In genomic region chr16:24577167-24577566, GRCh38 we compare ENCODE assay signal across 19 cellular contexts.
"Had no signal": no experiment of that assay in that cellular context is flagged by ENCODE, and none has a peak within 500 bp of the region (broad histone marks: within the 10 kb centered on the region; RNA-seq: fewer than 3 reads in every experiment).

No MANE protein-coding gene starts in this region.

- H3K4me1 Mint-ChIP-seq: activated B cell treated with CpG ODN at 0.5 μM for 24 hours; activated naive CD4-positive, alpha-beta T cell treated with anti-CD3 and anti-CD28 coated beads, Interleukin-2, amount 50 U/mL, for 24 hours had no signal

- H3K27ac Mint-ChIP-seq: activated B cell treated with CpG ODN at 0.5 μM for 24 hours; activated CD8-positive, alpha-beta T cell treated with anti-CD3 and anti-CD28 coated beads for 36 hours; memory B cell; natural killer cell treated with Interleukin-12 subunit alpha and Interleukin-12 subunit beta and Interleukin-15 and Interleukin-18, amount 100 ng/mL, for 72 hours had no signal

- DNase-seq: activated B cell treated with CpG ODN at 0.5 μM for 24 hours; activated CD4-positive, alpha-beta T cell treated with anti-CD3 and anti-CD28 coated beads for 48 hours; activated CD8-positive, alpha-beta T cell treated with anti-CD3 and anti-CD28 coated beads for 36 hours; activated effector memory CD4-positive, alpha-beta T cell treated with anti-CD3 and anti-CD28 coated beads, Interleukin-2, amount 50 U/mL, for 16 hours; activated T-cell treated with anti-CD3 and anti-CD28 coated beads, Interleukin-2, amount 50 U/mL, for 48 hours; body of pancreas; cortex of kidney; effector memory CD4-positive, alpha-beta T cell; erythroblast; kidney; left ventricle myocardium inferior; retina; stimulated activated CD4-positive, alpha-beta T cell treated with anti-CD3 and anti-CD28 coated beads, Interleukin-15, amount 100 ng/mL, for 24 hours; stimulated activated CD4-positive, alpha-beta T cell treated with anti-CD3 and anti-CD28 coated beads, Interleukin-4, amount 100 ng/mL, for 24 hours; stimulated activated naive CD4-positive, alpha-beta T cell; substantia nigra had no signal

- H3K4me3 Mint-ChIP-seq: activated B cell treated with CpG ODN at 0.5 μM for 24 hours; activated CD8-positive, alpha-beta T cell treated with anti-CD3 and anti-CD28 coated beads for 36 hours; activated naive CD4-positive, alpha-beta T cell treated with anti-CD3 and anti-CD28 coated beads, Interleukin-2, amount 50 U/mL, for 24 hours; memory B cell; natural killer cell treated with Interleukin-12 subunit alpha and Interleukin-12 subunit beta and Interleukin-15 and Interleukin-18, amount 100 ng/mL, for 72 hours had no signal

- ATAC-seq: activated CD8-positive, alpha-beta T cell treated with anti-CD3 and anti-CD28 coated beads for 36 hours; body of pancreas; natural killer cell treated with Interleukin-12 subunit alpha and Interleukin-12 subunit beta and Interleukin-15 and Interleukin-18, amount 100 ng/mL, for 72 hours had no signal

- H3K9me3 Mint-ChIP-seq: activated B cell treated with CpG ODN at 0.5 μM for 24 hours had no signal

- H3K27me3 Mint-ChIP-seq: activated B cell treated with CpG ODN at 0.5 μM for 24 hours; activated CD8-positive, alpha-beta T cell treated with anti-CD3 and anti-CD28 coated beads for 36 hours; activated naive CD4-positive, alpha-beta T cell treated with anti-CD3 and anti-CD28 coated beads, Interleukin-2, amount 50 U/mL, for 24 hours; memory B cell had no signal
